38 cellular contexts compared by ENCODE assay signal in genomic region chr5:151787817-151788216, GRCh38.
"Had no signal": no experiment of that assay in that cellular context is flagged by ENCODE, and none has a peak within 500 bp of the region (broad histone marks: within the 10 kb centered on the region; RNA-seq: fewer than 3 reads in every experiment).

No MANE protein-coding gene starts in this region.

- H3K4me3 Mint-ChIP-seq: activated naive CD4-positive, alpha-beta T cell treated with anti-CD3 and anti-CD28 coated beads for 36 hours; activated naive CD4-positive, alpha-beta T cell treated with anti-CD3 and anti-CD28 coated beads, Interleukin-2, amount 10 ng/mL, durations not matched to agents 7 days and 5 days; activated naive CD4-positive, alpha-beta T cell treated with anti-CD3 and anti-CD28 coated beads, Interleukin-2, amount 50 U/mL, for 24 hours; activated naive CD8-positive, alpha-beta T cell; activated naive CD8-positive, alpha-beta T cell treated with anti-CD3 and anti-CD28 coated beads for 36 hours; activated naive CD8-positive, alpha-beta T cell treated with anti-CD3 and anti-CD28 coated beads, Interleukin-2, amount 10 ng/mL, durations not matched to agents 7 days and 5 days; activated naive CD8-positive, alpha-beta T cell treated with anti-CD3 and anti-CD28 coated beads, Interleukin-2, amount 50 U/mL, for 24 hours; activated T-cell treated with anti-CD3 and anti-CD28 coated beads, Interleukin-2, amount 50 U/mL, for 4 hours; activated T-cell treated with anti-CD3 and anti-CD28 coated beads, Interleukin-2, amount 50 U/mL, for 72 hours; activated T-helper 1 cell treated with anti-CD3 and anti-CD28 coated beads, Interleukin-12 subunit alpha, Interleukin-12 subunit beta, Interleukin-2, Interleukin-4 antibody, amounts not matched to agents 30 ng/mL and 10 ng/mL and 1 ng/mL, durations not matched to agents 14 hours and 24 hours and 36 hours; activated T-helper 17 cell treated with anti-CD3 and anti-CD28 coated beads, Interleukin-2, amount 50 U/mL, for 72 hours; brain; central memory CD8-positive, alpha-beta T cell had no signal

- DNase-seq: activated effector memory CD4-positive, alpha-beta T cell treated with anti-CD3 and anti-CD28 coated beads, Interleukin-2, amount 50 U/mL, for 16 hours; activated effector memory CD4-positive, alpha-beta T cell treated with Interleukin-2 at 50 U/mL for 16 hours; activated gamma-delta T cell; activated gamma-delta T cell treated with Interleukin-2 at 50 U/mL for 16 hours; activated naive CD4-positive, alpha-beta T cell; activated naive CD4-positive, alpha-beta T cell treated with anti-CD3 and anti-CD28 coated beads for 36 hours; activated naive CD4-positive, alpha-beta T cell treated with anti-CD3 and anti-CD28 coated beads, Interleukin-2, amount 10 ng/mL, durations not matched to agents 7 days and 5 days; activated naive CD4-positive, alpha-beta T cell treated with anti-CD3 and anti-CD28 coated beads, Interleukin-2, amount 50 U/mL, for 16 hours; activated naive CD4-positive, alpha-beta T cell treated with Interleukin-2 at 50 U/mL for 16 hours; activated naive CD8-positive, alpha-beta T cell treated with anti-CD3 and anti-CD28 coated beads for 36 hours; activated naive CD8-positive, alpha-beta T cell treated with anti-CD3 and anti-CD28 coated beads, Interleukin-2, amount 10 ng/mL, durations not matched to agents 7 days and 5 days; activated naive CD8-positive, alpha-beta T cell treated with anti-CD3 and anti-CD28 coated beads, Interleukin-2, amount 50 U/mL, for 24 hours; activated T-cell treated with anti-CD3 and anti-CD28 coated beads, Interleukin-2, amount 50 U/mL, for 1 hour; activated T-cell treated with anti-CD3 and anti-CD28 coated beads, Interleukin-2, amount 50 U/mL, for 4 hours; activated T-cell treated with anti-CD3 and anti-CD28 coated beads, Interleukin-2, amount 50 U/mL, for 48 hours; activated T-cell treated with anti-CD3 and anti-CD28 coated beads, Interleukin-2, amount 50 U/mL, for 72 hours; amniotic stem cell; amygdala; anterior cingulate cortex; aorta; body of pancreas; brain microvascular endothelial cell; caudate nucleus; central memory CD4-positive, alpha-beta T cell; cerebellar nuclear complex had no signal

- H3K27ac Mint-ChIP-seq: activated naive CD4-positive, alpha-beta T cell treated with anti-CD3 and anti-CD28 coated beads for 36 hours; activated naive CD4-positive, alpha-beta T cell treated with anti-CD3 and anti-CD28 coated beads, Interleukin-2, amount 50 U/mL, for 72 hours; activated naive CD8-positive, alpha-beta T cell; activated naive CD8-positive, alpha-beta T cell treated with anti-CD3 and anti-CD28 coated beads for 36 hours; activated naive CD8-positive, alpha-beta T cell treated with anti-CD3 and anti-CD28 coated beads, Interleukin-2, amount 10 ng/mL, durations not matched to agents 7 days and 5 days; activated naive CD8-positive, alpha-beta T cell treated with anti-CD3 and anti-CD28 coated beads, Interleukin-2, amount 50 U/mL, for 24 hours; activated T-cell treated with anti-CD3 and anti-CD28 coated beads, Interleukin-2, amount 50 U/mL, for 72 hours; activated T-helper 1 cell treated with anti-CD3 and anti-CD28 coated beads, Interleukin-12 subunit alpha, Interleukin-12 subunit beta, Interleukin-2, Interleukin-4 antibody, amounts not matched to agents 30 ng/mL and 10 ng/mL and 1 ng/mL, durations not matched to agents 14 hours and 24 hours and 36 hours; activated T-helper 17 cell treated with anti-CD3 and anti-CD28 coated beads, Interleukin-2, amount 50 U/mL, for 72 hours; activated T-helper 2 cell treated with anti-CD3 and anti-CD28 coated beads, Interferon-gamma antibody, Interleukin-2, Interleukin-4, amounts not matched to agents 10 μg/mL and 5 μg/mL and 100 μg/mL, durations not matched to agents 14 hours and 24 hours and 36 hours had no signal

- FAIRE-seq: astrocyte, bronchial epithelial cell had no signal

- H3K9me3 Mint-ChIP-seq: activated naive CD4-positive, alpha-beta T cell treated with anti-CD3 and anti-CD28 coated beads for 36 hours; activated naive CD4-positive, alpha-beta T cell treated with anti-CD3 and anti-CD28 coated beads, Interleukin-2, amount 10 ng/mL, durations not matched to agents 7 days and 5 days; activated naive CD4-positive, alpha-beta T cell treated with anti-CD3 and anti-CD28 coated beads, Interleukin-2, amount 50 U/mL, for 24 hours; activated naive CD4-positive, alpha-beta T cell treated with anti-CD3 and anti-CD28 coated beads, Interleukin-2, amount 50 U/mL, for 72 hours; activated naive CD8-positive, alpha-beta T cell treated with anti-CD3 and anti-CD28 coated beads for 36 hours; activated naive CD8-positive, alpha-beta T cell treated with anti-CD3 and anti-CD28 coated beads, Interleukin-2, amount 10 ng/mL, durations not matched to agents 7 days and 5 days; activated naive CD8-positive, alpha-beta T cell treated with anti-CD3 and anti-CD28 coated beads, Interleukin-2, amount 50 U/mL, for 24 hours; activated T-cell treated with anti-CD3 and anti-CD28 coated beads, Interleukin-2, amount 50 U/mL, for 4 hours; activated T-cell treated with anti-CD3 and anti-CD28 coated beads, Interleukin-2, amount 50 U/mL, for 72 hours; activated T-helper 1 cell treated with anti-CD3 and anti-CD28 coated beads, Interleukin-12 subunit alpha, Interleukin-12 subunit beta, Interleukin-2, Interleukin-4 antibody, amounts not matched to agents 30 ng/mL and 10 ng/mL and 1 ng/mL, durations not matched to agents 14 hours and 24 hours and 36 hours; activated T-helper 17 cell treated with anti-CD3 and anti-CD28 coated beads, Interleukin-2, amount 50 U/mL, for 72 hours; activated T-helper 2 cell treated with anti-CD3 and anti-CD28 coated beads, Interferon-gamma antibody, Interleukin-2, Interleukin-4, amounts not matched to agents 10 μg/mL and 5 μg/mL and 100 μg/mL, durations not matched to agents 14 hours and 24 hours and 36 hours; brain; central memory CD8-positive, alpha-beta T cell had no signal

- ATAC-seq: activated naive CD4-positive, alpha-beta T cell treated with anti-CD3 and anti-CD28 coated beads, Interleukin-2, amount 50 U/mL, for 72 hours; activated naive CD8-positive, alpha-beta T cell treated with anti-CD3 and anti-CD28 coated beads, Interleukin-2, amount 50 U/mL, for 24 hours; activated T-cell treated with anti-CD3 and anti-CD28 coated beads, Interleukin-2, amount 50 U/mL, for 4 hours; activated T-cell treated with anti-CD3 and anti-CD28 coated beads, Interleukin-2, amount 50 U/mL, for 72 hours; activated T-helper 17 cell treated with anti-CD3 and anti-CD28 coated beads, Interleukin-2, amount 50 U/mL, for 72 hours; body of pancreas had no signal

- H3K4me3 ChIP-seq: adrenal gland, ascending aorta, body of pancreas, cardiac muscle cell had no signal

- H3K27me3 ChIP-seq: adrenal gland, ascending aorta, body of pancreas, brain microvascular endothelial cell, cardiac muscle cell had no signal

- H3K27ac ChIP-seq: adrenal gland, ascending aorta, body of pancreas, brain microvascular endothelial cell, cardiac muscle cell had no signal

- H3K9me3 ChIP-seq: adrenal gland, ascending aorta, body of pancreas had no signal

- H3K27me3 Mint-ChIP-seq: activated naive CD4-positive, alpha-beta T cell treated with anti-CD3 and anti-CD28 coated beads, Interleukin-2, amount 10 ng/mL, durations not matched to agents 7 days and 5 days; activated naive CD4-positive, alpha-beta T cell treated with anti-CD3 and anti-CD28 coated beads, Interleukin-2, amount 50 U/mL, for 24 hours; activated naive CD8-positive, alpha-beta T cell; activated naive CD8-positive, alpha-beta T cell treated with anti-CD3 and anti-CD28 coated beads for 36 hours; activated naive CD8-positive, alpha-beta T cell treated with anti-CD3 and anti-CD28 coated beads, Interleukin-2, amount 10 ng/mL, durations not matched to agents 7 days and 5 days; activated naive CD8-positive, alpha-beta T cell treated with anti-CD3 and anti-CD28 coated beads, Interleukin-2, amount 50 U/mL, for 24 hours; activated T-helper 17 cell treated with anti-CD3 and anti-CD28 coated beads, Interleukin-2, amount 50 U/mL, for 72 hours; brain; central memory CD8-positive, alpha-beta T cell had no signal
